ENCODE assay signal across 22 cellular contexts in genomic region chr13:44908712-44909111, GRCh38.
"Had no signal": no experiment of that assay in that cellular context is flagged by ENCODE, and none has a peak within 500 bp of the region (broad histone marks: within the 10 kb centered on the region; RNA-seq: fewer than 3 reads in every experiment).

No MANE protein-coding gene starts in this region.

- H3K27me3 ChIP-seq: neural progenitor cell, right atrium auricular region, suprapubic skin, transverse colon, upper lobe of right lung, vagina had no signal

- H3K27ac ChIP-seq: lower lobe of right lung, neural progenitor cell, right atrium auricular region, suprapubic skin, transverse colon, upper lobe of right lung, vagina had no signal

- H3K36me3 ChIP-seq: lower lobe of right lung, neural progenitor cell, prostate gland, right atrium auricular region, suprapubic skin, transverse colon, upper lobe of right lung, vagina had no signal

- H3K9ac ChIP-seq: neural progenitor cell had no signal

- FAIRE-seq: frontal cortex, keratinocyte had no signal

- H3K4me2 ChIP-seq: neural progenitor cell, smooth muscle cell had no signal

- H3K36me3 Mint-ChIP-seq: neural progenitor cell had no signal

- H3K4me1 Mint-ChIP-seq: stimulated activated naive CD8-positive, alpha-beta T cell treated with anti-CD3 and anti-CD28 coated beads, Interleukin-15, amount 100 ng/mL, for 72 hours had no signal

- H3K9me3 ChIP-seq: prostate gland, suprapubic skin, transverse colon, upper lobe of right lung, vagina had no signal

- H3K27ac Mint-ChIP-seq: nephron; neural progenitor cell; stimulated activated naive CD8-positive, alpha-beta T cell treated with anti-CD3 and anti-CD28 coated beads, Interleukin-15, amount 100 ng/mL, for 72 hours had no signal

- ATAC-seq: left ventricle myocardium superior; lower lobe of right lung; sciatic nerve; stimulated activated naive CD8-positive, alpha-beta T cell treated with anti-CD3 and anti-CD28 coated beads, Interleukin-15, amount 100 ng/mL, for 72 hours; upper lobe of right lung had no signal

- H3K4me3 ChIP-seq: lower lobe of right lung, neural progenitor cell, prostate gland, right atrium auricular region, smooth muscle cell, suprapubic skin, transverse colon, upper lobe of right lung, vagina had no signal

- DNase-seq: dermis blood vessel endothelial cell; hypothalamus; left ventricle myocardium superior; lower lobe of right lung; stimulated activated CD4-positive, alpha-beta T cell treated with anti-CD3 and anti-CD28 coated beads, Interleukin-12 subunit alpha, Interleukin-12 subunit beta, amount 100 ng/mL, for 4 hours; stimulated activated CD4-positive, alpha-beta T cell treated with anti-CD3 and anti-CD28 coated beads, Interleukin-1b, Interleukin-23, amount 100 ng/mL, for 48 hours; stimulated activated CD4-positive, alpha-beta T cell treated with anti-CD3 and anti-CD28 coated beads, Interleukin-4, amount 100 ng/mL, for 1 hour; stimulated activated CD8-positive, alpha-beta memory T cell treated with anti-CD3 and anti-CD28 coated beads, Interleukin-4, amount 100 ng/mL, for 48 hours; stimulated activated naive CD4-positive, alpha-beta T cell; stimulated activated naive CD8-positive, alpha-beta T cell treated with anti-CD3 and anti-CD28 coated beads, Interleukin-15, amount 100 ng/mL, for 72 hours; transverse colon; upper lobe of right lung had no signal

- H2AFZ ChIP-seq: neural progenitor cell had no signal

- H3K4me1 ChIP-seq: lower lobe of right lung had no signal

- H3K4me3 Mint-ChIP-seq: nephron; neural progenitor cell; stimulated activated naive CD8-positive, alpha-beta T cell treated with anti-CD3 and anti-CD28 coated beads, Interleukin-15, amount 100 ng/mL, for 72 hours had no signal

- H3K27me3 Mint-ChIP-seq: stimulated activated naive CD8-positive, alpha-beta T cell treated with anti-CD3 and anti-CD28 coated beads, Interleukin-15, amount 100 ng/mL, for 72 hours had no signal
